ENCODE assay signal across 11 cellular contexts in genomic region chr2:237874585-237875161, GRCh38. TPM values are rescaled to one million over a fixed set of nuclear protein-coding genes. Genes with fewer than 3 reads are reported as not detected.
A peak's percentile ranks its signal among the peaks of the same experiment; 100 is the strongest.
DNase-seq lines count a peak whose midpoint lies in the region; ATAC-seq and TF ChIP-seq lines count a peak whose summit lies in the region.
"Had no signal": no experiment of that assay in that cellular context is flagged by ENCODE, and none has a peak within 500 bp of the region (broad histone marks: within the 10 kb centered on the region; RNA-seq: fewer than 3 reads in every experiment).

No MANE protein-coding gene starts in this region.

- peaks cover 3% of the 10 kb centered on the region for H3K27me3 Mint-ChIP-seq in activated CD4-positive, alpha-beta T cell treated with anti-CD3 and anti-CD28 coated beads, Interleukin-2, amount 10 ng/mL, durations not matched to agents 7 days and 5 days
- H3K27me3 Mint-ChIP-seq in activated CD4-positive, alpha-beta T cell treated with anti-CD3 and anti-CD28 coated beads, Interleukin-2, amount 10 ng/mL, durations not matched to agents 24 days and 14 days: peaks cover 4% of the 10 kb centered on the region

- H3K9me3 Mint-ChIP-seq in activated CD4-positive, alpha-beta T cell treated with anti-CD3 and anti-CD28 coated beads, Interleukin-2, amount 10 ng/mL, durations not matched to agents 7 days and 5 days: no peaks in the 10 kb centered on the region
- no peaks in the 10 kb centered on the region for H3K9me3 Mint-ChIP-seq in activated CD4-positive, alpha-beta T cell treated with anti-CD3 and anti-CD28 coated beads, Interleukin-2, amount 10 ng/mL, durations not matched to agents 24 days and 14 days

- H3K4me3 ChIP-seq in brain microvascular endothelial cell (ENCODE audit: low read depth, low read length) (no peak overlapping the region), lower lobe of right lung (no peak overlapping the region), uterus (no peak overlapping the region)

- POLR2A ChIA-PET in activated CD4-positive, alpha-beta T cell treated with anti-CD3 and anti-CD28 coated beads, Interleukin-2, amount 10 ng/mL, durations not matched to agents 7 days and 5 days (lab: Charles Lee): no interaction called here

- H3K4me3 Mint-ChIP-seq in activated CD4-positive, alpha-beta T cell treated with anti-CD3 and anti-CD28 coated beads, Interleukin-2, amount 10 ng/mL, durations not matched to agents 7 days and 5 days: no peak overlapping the region
- no peak overlapping the region for H3K4me3 Mint-ChIP-seq in activated CD4-positive, alpha-beta T cell treated with anti-CD3 and anti-CD28 coated beads, Interleukin-2, amount 10 ng/mL, durations not matched to agents 24 days and 14 days

- TF ChIP-seq POLR2A in uterus (IDR thresholded peaks at IDR 0.05): no peak

- H3K27ac ChIP-seq in brain microvascular endothelial cell (no peak overlapping the region), lower lobe of right lung (no peak overlapping the region), uterus (peak overlapping the region; percentile 98 to 100)

- intact Hi-C loops in activated CD4-positive, alpha-beta T cell treated with anti-CD3 and anti-CD28 coated beads, Interleukin-2, amount 10 ng/mL, durations not matched to agents 24 days and 14 days (cut with micrococcal nuclease): no loop called here
- intact Hi-C loops in lower lobe of right lung (cut with DNase I) (no loop called here), uterus (cut with DNase I; ENCODE audit: low total_unique reads) (no loop called here)

- peak overlapping the region; percentile 9 for H3K27ac Mint-ChIP-seq in activated CD4-positive, alpha-beta T cell treated with anti-CD3 and anti-CD28 coated beads, Interleukin-2, amount 10 ng/mL, durations not matched to agents 7 days and 5 days
- no peak overlapping the region for H3K27ac Mint-ChIP-seq in activated CD4-positive, alpha-beta T cell treated with anti-CD3 and anti-CD28 coated beads, Interleukin-2, amount 10 ng/mL, durations not matched to agents 24 days and 14 days

- no peak for TF ChIP-seq CTCF in brain microvascular endothelial cell (IDR thresholded peaks at IDR 0.05; ENCODE audit: low read depth, low read length, missing control alignments)
- no peak for TF ChIP-seq CTCF in lower lobe of right lung (IDR thresholded peaks at IDR 0.05)
- TF ChIP-seq CTCF in uterus (IDR thresholded peaks at IDR 0.05): no peak

- no peaks in the 10 kb centered on the region for H3K36me3 Mint-ChIP-seq in activated CD4-positive, alpha-beta T cell treated with anti-CD3 and anti-CD28 coated beads, Interleukin-2, amount 10 ng/mL, durations not matched to agents 7 days and 5 days (ENCODE audit: low read depth)
- no peaks in the 10 kb centered on the region for H3K36me3 Mint-ChIP-seq in activated CD4-positive, alpha-beta T cell treated with anti-CD3 and anti-CD28 coated beads, Interleukin-2, amount 10 ng/mL, durations not matched to agents 24 days and 14 days (ENCODE audit: low read depth)

- H3K4me1 ChIP-seq in lower lobe of right lung (no peaks in the 10 kb centered on the region), uterus (peaks cover 29 to 64% of the 10 kb centered on the region in 2 donors)

- H3K9me3 ChIP-seq in lower lobe of right lung: no peaks in the 10 kb centered on the region
- H3K9me3 ChIP-seq in uterus: no peaks in the 10 kb centered on the region

- no peaks in the 10 kb centered on the region for H3K27me3 ChIP-seq in brain microvascular endothelial cell (replicated peaks)
- no peaks in the 10 kb centered on the region for H3K27me3 ChIP-seq in lower lobe of right lung (ENCODE audit: low read depth)
- H3K27me3 ChIP-seq in uterus: no peaks in the 10 kb centered on the region

- peaks cover 11% of the 10 kb centered on the region for H3K4me1 Mint-ChIP-seq in activated CD4-positive, alpha-beta T cell treated with anti-CD3 and anti-CD28 coated beads, Interleukin-2, amount 10 ng/mL, durations not matched to agents 7 days and 5 days
- H3K4me1 Mint-ChIP-seq in activated CD4-positive, alpha-beta T cell treated with anti-CD3 and anti-CD28 coated beads, Interleukin-2, amount 10 ng/mL, durations not matched to agents 24 days and 14 days: peaks cover 19% of the 10 kb centered on the region

- CTCF ChIA-PET in activated CD4-positive, alpha-beta T cell treated with anti-CD3 and anti-CD28 coated beads, Interleukin-2, amount 10 ng/mL, durations not matched to agents 7 days and 5 days (lab: Charles Lee): no interaction called here

- DNase-seq in activated CD4-positive, alpha-beta T cell treated with anti-CD3 and anti-CD28 coated beads, Interleukin-2, amount 10 ng/mL, durations not matched to agents 7 days and 5 days: no peak
- DNase-seq in activated CD4-positive, alpha-beta T cell treated with anti-CD3 and anti-CD28 coated beads, Interleukin-2, amount 10 ng/mL, durations not matched to agents 24 days and 14 days: no peak
- DNase-seq in brain microvascular endothelial cell (peak; percentile 65), lower lobe of right lung (peak; percentile 21), uterus (peak; percentile 36 to 66), NCI-H1436 treated with DMSO at 0.1 percent for 48 hours (lab: John Stamatoyannopoulos, UW) (no peak), foreskin melanocyte (no peak)
- DNase-seq in stimulated activated naive CD4-positive, alpha-beta T cell (lab: John Stamatoyannopoulos, UW): no peak
- DNase-seq: caudate nucleus, NCI-H2171, occipital lobe had no signal

- H3K36me3 ChIP-seq in brain microvascular endothelial cell (replicated peaks) (no peaks in the 10 kb centered on the region), lower lobe of right lung (no peaks in the 10 kb centered on the region), uterus (no peaks in the 10 kb centered on the region)

- in situ Hi-C loops in brain microvascular endothelial cell (cut with HindIII; ENCODE audit: low pct_ligation_motif_present, low sequenced_read_pairs): no loop called here

- ATAC-seq in lower lobe of right lung: no peak

RNA-seq across cellular contexts. Expression of gene RAMP1, which starts 15.2 kb away (rescaled TPM):
- 1 to 10 TPM; 4.9 TPM for total RNA-seq in activated CD4-positive, alpha-beta T cell treated with anti-CD3 and anti-CD28 coated beads, Interleukin-2, amount 10 ng/mL, durations not matched to agents 7 days and 5 days
- 17.6 TPM in 2 replicates for total RNA-seq in activated CD4-positive, alpha-beta T cell treated with anti-CD3 and anti-CD28 coated beads, Interleukin-2, amount 10 ng/mL, durations not matched to agents 24 days and 14 days
- total RNA-seq in lower lobe of right lung: 5.1 TPM
- total RNA-seq in uterus: 100 to 1,000 TPM in 3 of 4 donors, 10 to 100 TPM in 1; 44.1 to 591 (median 424) TPM

Comparison
In these comparisons a context has a peak if more than half of its experiments do, and no peak if none do; other contexts are left out.
1. DNase-seq: peak in brain microvascular endothelial cell (single experiment), lower lobe of right lung (single experiment) and uterus (2 of 2); none in activated CD4-positive, alpha-beta T cell treated with anti-CD3 and anti-CD28 coated beads, Interleukin-2, amount 10 ng/mL, durations not matched to agents 7 days and 5 days (single experiment), activated CD4-positive, alpha-beta T cell treated with anti-CD3 and anti-CD28 coated beads, Interleukin-2, amount 10 ng/mL, durations not matched to agents 24 days and 14 days (single experiment), stimulated activated naive CD4-positive, alpha-beta T cell (0 of 6), NCI-H1436 treated with DMSO at 0.1 percent for 48 hours (single experiment) and foreskin melanocyte (single experiment).
2. H3K27ac ChIP-seq: peak in uterus (2 of 2); none in brain microvascular endothelial cell (single experiment) and lower lobe of right lung (single experiment).